1 cellular context compared by ENCODE assay signal in genomic region chr2:178962152-178962551, GRCh38.
TF ChIP-seq lines count a peak whose summit lies in the region.

No MANE protein-coding gene starts in this region.

TF ChIP-seq in HCT116, 20 proteins besides CTCF, POLR2A, EP300 and RAD21 (continued from another document):
- TF ChIP-seq REST (IDR thresholded peaks at IDR 0.05; ENCODE audit: low read depth) (0 out of 2 replicates have a peak, but pooled peaks have one; percentile 11), ATF3 (IDR thresholded peaks at IDR 0.05) (no peak), CEBPB (IDR thresholded peaks at IDR 0.05; ENCODE audit: low read depth) (no peak)
